ENCODE assay signal across 20 cellular contexts in the genomic region with DNA sequence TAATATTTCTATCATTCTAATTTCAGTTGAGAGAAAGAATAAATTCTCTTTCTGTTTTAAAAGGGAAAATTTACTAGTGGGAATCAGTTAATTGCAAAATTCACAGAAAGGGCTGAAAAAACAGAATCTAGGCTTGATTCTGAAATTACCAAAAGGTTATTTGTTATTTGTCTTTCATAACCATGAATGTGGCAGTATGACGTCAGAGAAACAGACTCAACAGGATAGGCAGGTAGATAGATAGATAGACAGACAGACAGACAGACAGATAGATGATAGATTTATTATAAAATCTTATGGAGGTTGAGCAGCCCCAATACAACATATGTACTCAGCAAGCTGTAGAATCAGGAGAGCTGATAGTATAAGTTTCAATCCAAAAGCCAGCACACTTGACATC.
DNase-seq lines count a peak whose midpoint lies in the region; ATAC-seq, FAIRE-seq and TF ChIP-seq lines count a peak whose summit lies in the region.
"Had no signal": no experiment of that assay in that cellular context is flagged by ENCODE, and none has a peak within 500 bp of the region (broad histone marks: within the 10 kb centered on the region; RNA-seq: fewer than 3 reads in every experiment).

No MANE protein-coding gene starts in this region.

- H3K4me3 ChIP-seq in HepG2 (replicated peaks in 1 of 3; ENCODE audit: insufficient read depth in 1 of 3, low read depth in 2 of 3, low read length in 3 of 3): no peak overlapping the region
- no peak overlapping the region for H3K4me3 ChIP-seq in right lobe of liver
- no peak overlapping the region for H3K4me3 ChIP-seq in OCI-LY3 (ENCODE audit: low read length)
- H3K4me3 ChIP-seq in SU-DHL-6 (ENCODE audit: insufficient read depth, low read length, poor library complexity, severe bottlenecking): no peak overlapping the region
- H3K4me3 ChIP-seq in left lung: no peak overlapping the region
- H3K4me3 ChIP-seq: A549; BLaER1 treated with 17β-estradiol and CSF1 and Interleukin-3, amounts not matched to agents 10 nM and 100 nM had no signal

- H3K79me2 ChIP-seq in HepG2 (ENCODE audit: insufficient read depth, low read length): no peaks in the 10 kb centered on the region
- no peaks in the 10 kb centered on the region for H3K79me2 ChIP-seq in OCI-LY3 (ENCODE audit: low read length)
- no peaks in the 10 kb centered on the region for H3K79me2 ChIP-seq in SU-DHL-6 (ENCODE audit: insufficient read depth, low read length)

- H3K27ac ChIP-seq in HepG2 (ENCODE audit: extremely low read length, insufficient read depth, low read length): no peak overlapping the region
- H3K27ac ChIP-seq in right lobe of liver: no peak overlapping the region
- no peak overlapping the region for H3K27ac ChIP-seq in OCI-LY3 (ENCODE audit: low read length)
- no peak overlapping the region for H3K27ac ChIP-seq in SU-DHL-6 (ENCODE audit: low read depth, low read length)
- no peak overlapping the region for H3K27ac ChIP-seq in left lung
- H3K27ac ChIP-seq: 22Rv1; A549; BLaER1 treated with 17β-estradiol and CSF1 and Interleukin-3, amounts not matched to agents 10 nM and 100 nM; C4-2B had no signal

- no peak for TF ChIP-seq RAD21 in HepG2 (CRISPR knock-in tag; IDR thresholded peaks at IDR 0.05)

- no TSS peak for BruUV-seq in HepG2 (replicated peaks; lab: Mats Ljungman, UMichigan)

- no peaks in the 10 kb centered on the region for H3F3A ChIP-seq in SU-DHL-6 (ENCODE audit: insufficient read depth)

- DNase-seq in HepG2 (ENCODE audit: low spot score) (no peak), right lobe of liver (no peak), EL (no peak), left lung (no peak)
- DNase-seq: AML-193; Caco-2; Calu3; CD4-positive, alpha-beta T cell; CD8-positive, alpha-beta T cell; DMS79 treated with DMSO at 0.1 percent for 48 hours; GDM1 had no signal

- H3K4me1 ChIP-seq in HepG2 (ENCODE audit: insufficient read depth, low read length) (no peaks in the 10 kb centered on the region), right lobe of liver (no peaks in the 10 kb centered on the region), OCI-LY3 (ENCODE audit: low read length) (no peaks in the 10 kb centered on the region), left lung (no peaks in the 10 kb centered on the region)
- H3K4me1 ChIP-seq: A549; BLaER1 treated with 17β-estradiol and CSF1 and Interleukin-3, amounts not matched to agents 10 nM and 100 nM; Caco-2 had no signal

- POLR2A ChIA-PET in HepG2 (lab: Yijun Ruan, JAX): no interaction called here

- H3K9me2 ChIP-seq in SU-DHL-6 (replicated peaks; ENCODE audit: insufficient read depth, low read length): no peaks in the 10 kb centered on the region

- ATAC-seq in HepG2: no peak
- ATAC-seq in right lobe of liver: no peak
- ATAC-seq in left lung: no peak
- ATAC-seq: A549; CD8-positive, alpha-beta T cell had no signal

- no peaks in the 10 kb centered on the region for H3K36me3 ChIP-seq in HepG2 (replicated peaks in 1 of 2; ENCODE audit: control insufficient read depth in 1 of 2, insufficient read depth in 2 of 2, low read length in 2 of 2)
- H3K36me3 ChIP-seq in right lobe of liver: no peaks in the 10 kb centered on the region
- no peaks in the 10 kb centered on the region for H3K36me3 ChIP-seq in OCI-LY3 (replicated peaks; ENCODE audit: low read depth, low read length)
- H3K36me3 ChIP-seq in SU-DHL-6 (ENCODE audit: low read length): 0 out of 2 replicates have a peak, but pooled peaks cover 2% of the 10 kb centered on the region
- H3K36me3 ChIP-seq in left lung: no peaks in the 10 kb centered on the region
- H3K36me3 ChIP-seq: BLaER1 treated with 17β-estradiol and CSF1 and Interleukin-3, amounts not matched to agents 10 nM and 100 nM had no signal

- TF ChIP-seq EP300 in HepG2 (IDR thresholded peaks at IDR 0.05; ENCODE audit: low read depth in 2 of 2, low read length in 2 of 2) (no peak), HepG2 (CRISPR knock-in tag; IDR thresholded peaks at IDR 0.05; ENCODE audit: borderline replicate concordance) (no peak)

- H3K27me3 ChIP-seq in HepG2 (ENCODE audit: control insufficient read depth in 1 of 2, insufficient read depth in 2 of 2, low read length in 2 of 2) (no peaks in the 10 kb centered on the region), right lobe of liver (no peaks in the 10 kb centered on the region), OCI-LY3 (ENCODE audit: low read depth, low read length) (no peaks in the 10 kb centered on the region), SU-DHL-6 (ENCODE audit: low read length) (no peaks in the 10 kb centered on the region), left lung (no peaks in the 10 kb centered on the region)
- H3K27me3 ChIP-seq: BLaER1 treated with 17β-estradiol and CSF1 and Interleukin-3, amounts not matched to agents 10 nM and 100 nM had no signal

- in situ Hi-C loops in HepG2 (cut with HindIII; ENCODE audit: extremely low pct_ligation_motif_present, low pct_unique_long_range_greater_than_20kb): no loop called here

- CTCF ChIA-PET in HepG2 (lab: Yijun Ruan, JAX; ENCODE audit: low intra/inter-chr PET ratio, low total read pairs): no interaction called here

- no peak for TF ChIP-seq POLR2A in HepG2 (IDR thresholded peaks at IDR 0.05; ENCODE audit: insufficient read depth in 1 of 2, low read depth in 2 of 2, low read length in 2 of 2)
- no peak for TF ChIP-seq POLR2A in right lobe of liver (IDR thresholded peaks at IDR 0.05)

- TF ChIP-seq CTCF in HepG2 (CRISPR knock-in tag; IDR thresholded peaks at IDR 0.05) (no peak), right lobe of liver (IDR thresholded peaks at IDR 0.05) (no peak), OCI-LY3 (IDR thresholded peaks at IDR 0.05; ENCODE audit: low read depth, low read length) (no peak), SU-DHL-6 (IDR thresholded peaks at IDR 0.05; ENCODE audit: insufficient read depth, low read length, poor library complexity, severe bottlenecking) (no peak), left lung (IDR thresholded peaks at IDR 0.05) (no peak)

- H4K20me1 ChIP-seq in HepG2 (ENCODE audit: insufficient read depth, low read length): no peaks in the 10 kb centered on the region
- no peaks in the 10 kb centered on the region for H4K20me1 ChIP-seq in OCI-LY3 (ENCODE audit: insufficient read depth, low read length)
- no peaks in the 10 kb centered on the region for H4K20me1 ChIP-seq in SU-DHL-6 (ENCODE audit: low read depth, low read length)
- H4K20me1 ChIP-seq: BLaER1 treated with 17β-estradiol and CSF1 and Interleukin-3, amounts not matched to agents 10 nM and 100 nM had no signal

- H3K9me3 ChIP-seq in HepG2 (ENCODE audit: low read length): peaks cover 31% of the 10 kb centered on the region
- H3K9me3 ChIP-seq in right lobe of liver: no peaks in the 10 kb centered on the region
- no peaks in the 10 kb centered on the region for H3K9me3 ChIP-seq in OCI-LY3 (ENCODE audit: insufficient read depth, low read length)
- no peaks in the 10 kb centered on the region for H3K9me3 ChIP-seq in SU-DHL-6 (ENCODE audit: insufficient read depth, low read length)
- no peaks in the 10 kb centered on the region for H3K9me3 ChIP-seq in left lung
- H3K9me3 ChIP-seq: A549; BLaER1 treated with 17β-estradiol and CSF1 and Interleukin-3, amounts not matched to agents 10 nM and 100 nM; Caco-2 had no signal

- no peak overlapping the region for H3K9ac ChIP-seq in HepG2 (ENCODE audit: insufficient read depth, low read depth, low read length)
- H3K9ac ChIP-seq in OCI-LY3 (ENCODE audit: low read length): no peak overlapping the region
- no peak overlapping the region for H3K9ac ChIP-seq in SU-DHL-6 (ENCODE audit: low read length)
- H3K9ac ChIP-seq: BLaER1 treated with 17β-estradiol and CSF1 and Interleukin-3, amounts not matched to agents 10 nM and 100 nM had no signal

- H2AFZ ChIP-seq in HepG2 (ENCODE audit: low read length): no peak overlapping the region
- 0 out of 2 replicates have a peak overlapping the region, but pooled peaks have one; percentile 14 for H2AFZ ChIP-seq in OCI-LY3 (ENCODE audit: low read depth, low read length)
- H2AFZ ChIP-seq in SU-DHL-6 (ENCODE audit: low read depth, low read length, severe bottlenecking): peak overlapping the region; percentile 32

- no peak overlapping the region for H3K4me2 ChIP-seq in HepG2 (ENCODE audit: low read depth, low read length)
- H3K4me2 ChIP-seq in OCI-LY3 (ENCODE audit: low read length): no peak overlapping the region
- H3K4me2 ChIP-seq in SU-DHL-6 (ENCODE audit: low read depth, low read length, poor library complexity, severe bottlenecking): no peak overlapping the region
- H3K4me2 ChIP-seq: A549; BLaER1 treated with 17β-estradiol and CSF1 and Interleukin-3, amounts not matched to agents 10 nM and 100 nM had no signal

- FAIRE-seq in HepG2 (lab: Jason Lieb, UNC): no peak
- FAIRE-seq: A549, D721Med, GM12891, GM19239 had no signal

- 0% methylated on average over 1 of the region's 1 CpG for WGBS in HepG2 (ENCODE audit: low lambda C conversion rate)
- WGBS in right lobe of liver (ENCODE audit: insufficient coverage, low coverage, low lambda C conversion rate, missing lambda C conversion rate): 16% methylated on average over 1 of the region's 1 CpG

- intact Hi-C loops in HepG2 (cut with micrococcal nuclease; ENCODE audit: unreplicated experiment): no loop called here
- intact Hi-C loops in right lobe of liver (cut with DNase I): no loop called here
- intact Hi-C loops in left lung (cut with DNase I): no loop called here

TF ChIP-seq in HepG2, 621 proteins besides CTCF, POLR2A, EP300 and RAD21:
- TF ChIP-seq ATF7 (IDR thresholded peaks at IDR 0.05): peak; percentile 82
- TF ChIP-seq ATF7 (CRISPR knock-in tag; IDR thresholded peaks at IDR 0.05): no peak
- peak; percentile 91 for TF ChIP-seq CREB1 (IDR thresholded peaks at IDR 0.05)
- no peak for TF ChIP-seq CREB1 (CRISPR knock-in tag; IDR thresholded peaks at IDR 0.05)
- no peak for TF ChIP-seq ZNF543 (CRISPR knock-in tag; IDR thresholded peaks at IDR 0.05)
